Comparison of ENCODE assay signal across 8 cellular contexts in the genomic region with DNA sequence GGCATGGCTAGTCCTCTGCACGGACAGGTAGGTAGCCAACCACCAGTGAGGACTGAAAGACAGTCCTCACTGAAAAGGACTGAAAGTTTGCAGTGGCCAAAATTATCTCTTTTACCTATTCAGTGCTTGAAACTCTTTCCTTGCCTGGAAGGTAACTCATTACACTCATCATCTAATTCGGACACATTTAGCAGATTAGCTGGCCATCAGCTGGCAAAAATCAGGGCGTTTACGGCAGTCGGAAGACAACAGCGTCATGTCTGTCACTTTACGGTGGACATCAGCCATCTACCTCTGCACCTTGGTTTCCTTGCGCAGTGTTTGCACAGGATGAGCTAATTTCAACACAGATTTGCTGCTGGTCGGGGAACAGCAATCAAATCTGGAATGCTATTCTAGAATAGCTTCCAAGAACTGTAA. TPM values are rescaled to one million over a fixed set of nuclear protein-coding genes. Genes with fewer than 3 reads are reported as not detected.
DNase-seq lines count a peak whose midpoint lies in the region; ATAC-seq and TF ChIP-seq lines count a peak whose summit lies in the region.

No MANE protein-coding gene starts in this region.

- H3K9me2 ChIP-seq in GM23248 (ENCODE audit: insufficient read depth), result no peaks in the 10 kb centered on the region

- peak overlapping the region; percentile 96 for H3K27ac ChIP-seq in GM23248
- peak overlapping the region; percentile 95 for H3K27ac ChIP-seq in KMS-11
- peak overlapping the region; percentile 97 to 98 for H3K27ac ChIP-seq in testis

- peaks cover 31% of the 10 kb centered on the region for H3F3A ChIP-seq in GM23248 (ENCODE audit: insufficient read depth)

- H3K4me2 ChIP-seq in GM23248 (ENCODE audit: unreplicated experiment) (peak overlapping the region; percentile 91), KMS-11 (peak overlapping the region; percentile 74)

- no peak for TF ChIP-seq POLR2A in testis (IDR thresholded peaks at IDR 0.05)

- no peak for ATAC-seq in memory B cell (ENCODE audit: low read depth)

- H3K9me3 ChIP-seq in GM23248 (ENCODE audit: low read depth) (no peaks in the 10 kb centered on the region), testis (no peaks in the 10 kb centered on the region)

- no peaks in the 10 kb centered on the region for H3K9me3 Mint-ChIP-seq in T-helper 1 cell treated with Interleukin-12 subunit alpha and Interleukin-12 subunit beta and Interleukin-4 antibody, amounts not matched to agents 30 μg/mL and 1 μg/mL, for 36 hours
- H3K9me3 Mint-ChIP-seq in memory B cell, result no peaks in the 10 kb centered on the region

- peak overlapping the region; percentile 91 for H3K4me3 Mint-ChIP-seq in T-helper 1 cell treated with Interleukin-12 subunit alpha and Interleukin-12 subunit beta and Interleukin-4 antibody, amounts not matched to agents 30 μg/mL and 1 μg/mL, for 36 hours
- H3K4me3 Mint-ChIP-seq in memory B cell, result peak overlapping the region; percentile 93

- H3K9ac ChIP-seq in GM23248, result peak overlapping the region; percentile 89
- H3K9ac ChIP-seq in KMS-11, result peak overlapping the region; percentile 95

- H2AFZ ChIP-seq in GM23248 (peak overlapping the region; percentile 91), KMS-11 (ENCODE audit: low read depth) (peak overlapping the region; percentile 95)

- DNase-seq in SKM-1 treated with dmso at 0.1 percent for 144 hours (lab: John Stamatoyannopoulos, UW; ENCODE audit: unreplicated experiment) (peak; percentile 34), SKM-1 (lab: John Stamatoyannopoulos, UW; ENCODE audit: unreplicated experiment) (no peak), GM23248 (peak; percentile 77), dermis blood vessel endothelial cell (peak; percentile 55), memory B cell (ENCODE audit: low spot score in 2 of 2) (no peak), testis (peak; percentile 47)

- H3K36me3 Mint-ChIP-seq in T-helper 1 cell treated with Interleukin-12 subunit alpha and Interleukin-12 subunit beta and Interleukin-4 antibody, amounts not matched to agents 30 μg/mL and 1 μg/mL, for 36 hours (ENCODE audit: low read depth), result peaks cover 18% of the 10 kb centered on the region
- H3K36me3 Mint-ChIP-seq in memory B cell, result peaks cover 2% of the 10 kb centered on the region

- H3K27me3 ChIP-seq in GM23248 (replicated peaks; ENCODE audit: insufficient read depth) (no peaks in the 10 kb centered on the region), KMS-11 (ENCODE audit: insufficient read depth, low read depth) (no peaks in the 10 kb centered on the region), testis (no peaks in the 10 kb centered on the region)

- peaks cover 26% of the 10 kb centered on the region for H3K4me1 ChIP-seq in GM23248 (ENCODE audit: insufficient read depth)
- H3K4me1 ChIP-seq in KMS-11 (ENCODE audit: low read depth, poor library complexity, severe bottlenecking), result peaks cover 16% of the 10 kb centered on the region
- H3K4me1 ChIP-seq in testis, result peaks cover 8% of the 10 kb centered on the region

- intact Hi-C loops in testis (cut with DNase I; ENCODE audit: low total_unique reads), result no loop called here

- TF ChIP-seq CTCF in KMS-11 (conservative IDR thresholded peaks at IDR 0.05; ENCODE audit: low read depth, low read length), result no peak
- TF ChIP-seq CTCF in testis (IDR thresholded peaks at IDR 0.05), result no peak

- H3K4me3 ChIP-seq in GM23248, result peak overlapping the region; percentile 78
- H3K4me3 ChIP-seq in KMS-11 (IDR thresholded peaks at IDR 0.05; ENCODE audit: insufficient read depth, low read depth, low read length), result no peak overlapping the region
- H3K4me3 ChIP-seq in testis, result peak overlapping the region; percentile 89 to 95

- H3K27me3 Mint-ChIP-seq in T-helper 1 cell treated with Interleukin-12 subunit alpha and Interleukin-12 subunit beta and Interleukin-4 antibody, amounts not matched to agents 30 μg/mL and 1 μg/mL, for 36 hours (ENCODE audit: low read depth), result no peaks in the 10 kb centered on the region
- H3K27me3 Mint-ChIP-seq in memory B cell, result no peaks in the 10 kb centered on the region

- in situ Hi-C loops in GM23248 (cut with MboI), result no loop called here

- H3K27ac Mint-ChIP-seq in T-helper 1 cell treated with Interleukin-12 subunit alpha and Interleukin-12 subunit beta and Interleukin-4 antibody, amounts not matched to agents 30 μg/mL and 1 μg/mL, for 36 hours, result peak overlapping the region; percentile 92
- H3K27ac Mint-ChIP-seq in memory B cell, result peak overlapping the region; percentile 96

- peaks cover 7% of the 10 kb centered on the region for H4K20me1 ChIP-seq in GM23248 (ENCODE audit: insufficient read depth)
- peaks cover 7% of the 10 kb centered on the region; the same call in 1 of the 2 replicates for H4K20me1 ChIP-seq in KMS-11 (ENCODE audit: insufficient read depth)

- peaks cover 38% of the 10 kb centered on the region for H3K4me1 Mint-ChIP-seq in T-helper 1 cell treated with Interleukin-12 subunit alpha and Interleukin-12 subunit beta and Interleukin-4 antibody, amounts not matched to agents 30 μg/mL and 1 μg/mL, for 36 hours (ENCODE audit: low read depth)
- peaks cover 24% of the 10 kb centered on the region for H3K4me1 Mint-ChIP-seq in memory B cell

- H3K36me3 ChIP-seq in GM23248 (ENCODE audit: low read depth) (no peaks in the 10 kb centered on the region), KMS-11 (ENCODE audit: insufficient read depth) (no peaks in the 10 kb centered on the region), testis (ENCODE audit: low read depth, missing control alignments) (no peaks in the 10 kb centered on the region)

- WGBS in GM23248 (ENCODE audit: low coverage in 1 of 2, low lambda C conversion rate in 2 of 2, missing lambda C conversion rate in 2 of 2), 2 experiments, result 1 to 5% methylated on average over 9 of the region's 9 CpGs
- WGBS in testis, 2 donors, result 0% methylated on average over 9 of the region's 9 CpGs

- H3K79me2 ChIP-seq in GM23248 (ENCODE audit: insufficient read depth) (peaks cover 41% of the 10 kb centered on the region), KMS-11 (ENCODE audit: insufficient read depth, low read depth) (peaks cover 51% of the 10 kb centered on the region)

RNA-seq across cellular contexts. Expression of gene ANXA7, which starts 0.7 kb away (rescaled TPM):
- total RNA-seq in GM23248 (2014; rRNA removed; shearing (Covaris generic)), result 118 and 152 TPM in 2 replicates
- polyA plus RNA-seq in GM23248 (2016; fragmentation: Nextera tagmentation; extraction: Ambion mirVana) (167 and 178 TPM in 2 replicates), testis (ENCODE audit: insufficient read depth, low read depth, low replicate concordance) (76.3 TPM)
- total RNA-seq in dermis blood vessel endothelial cell (100 and 151 TPM in 2 replicates), testis (10 to 100 TPM; 43.9 to 64.5 TPM)

RNA-seq across cellular contexts. Expression of gene MSS51, which starts 20.2 kb away (rescaled TPM):
- 1.0 and 1.5 TPM in 2 replicates for total RNA-seq in GM23248 (2014; rRNA removed; shearing (Covaris generic))
- polyA plus RNA-seq in GM23248 (2016; fragmentation: Nextera tagmentation; extraction: Ambion mirVana) (0.26 and 0.28 TPM in 2 replicates), testis (ENCODE audit: insufficient read depth, low read depth, low replicate concordance) (1.9 TPM)
- total RNA-seq in dermis blood vessel endothelial cell (0.84 and 1.5 TPM in 2 replicates), testis (1 to 10 TPM; 3.5 to 6.0 TPM)

RNA-seq across cellular contexts. Expression of gene CFAP70, which starts 54.5 kb away (rescaled TPM):
- total RNA-seq in GM23248 (2014; rRNA removed; shearing (Covaris generic)), result 0.38 and 0.43 TPM in 2 replicates
- polyA plus RNA-seq in GM23248 (2016; fragmentation: Nextera tagmentation; extraction: Ambion mirVana) (0.61 and 0.65 TPM in 2 replicates), testis (ENCODE audit: insufficient read depth, low read depth, low replicate concordance) (57.2 TPM)
- total RNA-seq in dermis blood vessel endothelial cell (0.19 and 0.34 TPM in 2 replicates), testis (10 to 100 TPM; 29.6 to 46.2 TPM)

Comparison
In these comparisons a context has a peak if more than half of its experiments do, and no peak if none do; other contexts are left out.
1. DNase-seq: peak in SKM-1 treated with dmso at 0.1 percent for 144 hours (single experiment), GM23248 (single experiment), dermis blood vessel endothelial cell (single experiment) and testis (single experiment); none in SKM-1 (single experiment) and memory B cell (0 of 2).
2. RNA of gene CFAP70, which starts 54.5 kb away (total RNA-seq): 29.6 to 46.2 TPM in testis; 0.38 to 0.43 TPM in GM23248 and 0.19 to 0.34 TPM in dermis blood vessel endothelial cell; every median in the first group is over 10 times any median in the second.
3. Peak in every context shown above with its lines, with median percentiles within 50 percentile points of each other: H3K27ac ChIP-seq.